Comparison of ENCODE assay signal across 30 cellular contexts in the genomic region with DNA sequence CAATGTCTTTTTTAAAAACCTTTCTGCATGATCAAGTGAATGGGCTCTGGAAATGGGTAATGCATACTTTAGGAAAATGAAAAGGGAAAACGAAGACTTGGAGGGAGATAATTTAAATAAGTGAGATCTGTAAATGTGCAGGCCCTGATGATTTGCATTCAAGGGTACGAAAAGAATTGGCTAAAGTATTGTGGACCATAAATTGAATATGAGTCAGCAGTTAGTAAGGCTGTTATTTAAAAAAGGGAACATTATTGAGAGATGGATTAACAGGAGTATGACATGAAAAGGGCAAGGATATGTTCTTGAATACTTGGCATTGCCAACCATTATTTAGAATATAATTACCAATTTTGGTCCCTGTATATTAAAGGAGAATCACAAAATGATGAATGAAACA.
"Had no signal": no experiment of that assay in that cellular context is flagged by ENCODE, and none has a peak within 500 bp of the region (broad histone marks: within the 10 kb centered on the region; RNA-seq: fewer than 3 reads in every experiment).

No MANE protein-coding gene starts in this region.

- H3K27me3 Mint-ChIP-seq: stimulated activated memory B cell treated with anti-CD40 and anti-IgM and Interleukin-4, amounts not matched to agents 10 μg/mL and 1 μg/mL and 100 μg/mL, for 72 hours; stimulated activated naive CD8-positive, alpha-beta T cell treated with anti-CD3 and anti-CD28 coated beads, Interleukin-15, amount 100 ng/mL, for 72 hours; type B pancreatic cell had no signal

- H3K27ac ChIP-seq: neural progenitor cell, ovary, parathyroid adenoma, psoas muscle, skin epidermis, suprapubic skin, testis, tibial artery, transverse colon, upper lobe of right lung, uterus had no signal

- H3K27ac Mint-ChIP-seq: natural killer cell; nephron; neural progenitor cell; progenitor cell of endocrine pancreas; stimulated activated memory B cell treated with anti-CD40 and anti-IgM and Interleukin-4, amounts not matched to agents 10 μg/mL and 1 μg/mL and 100 μg/mL, for 72 hours; stimulated activated naive CD8-positive, alpha-beta T cell treated with anti-CD3 and anti-CD28 coated beads, Interleukin-15, amount 100 ng/mL, for 72 hours; type B pancreatic cell had no signal

- H3K4me3 ChIP-seq: neural progenitor cell, ovary, psoas muscle, skin epidermis, smooth muscle cell, spleen, suprapubic skin, testis, tibial artery, transverse colon, upper lobe of right lung, uterus had no signal

- H3K9me3 ChIP-seq: ovary, psoas muscle, spleen, suprapubic skin, testis, tibial artery, transverse colon, upper lobe of right lung, uterus had no signal

- H3K9me3 Mint-ChIP-seq: natural killer cell; nephron; neural progenitor cell; stimulated activated memory B cell treated with anti-CD40 and anti-IgM and Interleukin-4, amounts not matched to agents 10 μg/mL and 1 μg/mL and 100 μg/mL, for 72 hours; stimulated activated naive CD8-positive, alpha-beta T cell treated with anti-CD3 and anti-CD28 coated beads, Interleukin-15, amount 100 ng/mL, for 72 hours had no signal

- H3K79me2 ChIP-seq: parathyroid adenoma had no signal

- H3K4me1 Mint-ChIP-seq: natural killer cell, nephron had no signal

- H3K4me2 ChIP-seq: neural progenitor cell, smooth muscle cell had no signal

- H3K4me3 Mint-ChIP-seq: natural killer cell; nephron; neural progenitor cell; stimulated activated memory B cell treated with anti-CD40 and anti-IgM and Interleukin-4, amounts not matched to agents 10 μg/mL and 1 μg/mL and 100 μg/mL, for 72 hours; stimulated activated naive CD8-positive, alpha-beta T cell treated with anti-CD3 and anti-CD28 coated beads, Interleukin-15, amount 100 ng/mL, for 72 hours; type B pancreatic cell had no signal

- H3K36me3 Mint-ChIP-seq: natural killer cell; neural progenitor cell; stimulated activated memory B cell treated with anti-CD40 and anti-IgM and Interleukin-4, amounts not matched to agents 10 μg/mL and 1 μg/mL and 100 μg/mL, for 72 hours; type B pancreatic cell had no signal

- H3K36me3 ChIP-seq: neural progenitor cell, ovary, spleen, suprapubic skin, tibial artery, transverse colon, upper lobe of right lung, uterus had no signal

- ATAC-seq: natural killer cell; psoas muscle; right cardiac atrium; sciatic nerve; stimulated activated memory B cell treated with anti-CD40 and anti-IgM and Interleukin-4, amounts not matched to agents 10 μg/mL and 1 μg/mL and 100 μg/mL, for 72 hours; stimulated activated naive CD8-positive, alpha-beta T cell treated with anti-CD3 and anti-CD28 coated beads, Interleukin-15, amount 100 ng/mL, for 72 hours; stimulated activated naive CD8-positive, alpha-beta T cell treated with anti-CD3 and anti-CD28 coated beads, Interleukin-15, Interleukin-2, amounts not matched to agents 100 U/mL and 50 U/mL, for 24 hours; upper lobe of right lung had no signal

- DNase-seq: natural killer cell; occipital lobe; ovary; posterior cingulate gyrus; psoas muscle; right cardiac atrium; spleen; stimulated activated CD4-positive, alpha-beta T cell treated with anti-CD3 and anti-CD28 coated beads, Interleukin-12 subunit alpha, Interleukin-12 subunit beta, amount 100 ng/mL, for 4 hours; stimulated activated CD4-positive, alpha-beta T cell treated with anti-CD3 and anti-CD28 coated beads, Interleukin-1b, Interleukin-23, amount 100 ng/mL, for 48 hours; stimulated activated CD4-positive, alpha-beta T cell treated with anti-CD3 and anti-CD28 coated beads, Interleukin-4, amount 100 ng/mL, for 1 hour; stimulated activated CD4-positive, alpha-beta T cell treated with anti-CD3 and anti-CD28 coated beads, Interleukin-4, amount 100 ng/mL, for 4 hours; stimulated activated CD8-positive, alpha-beta memory T cell treated with anti-CD3 and anti-CD28 coated beads, Interleukin-4, amount 100 ng/mL, for 48 hours; stimulated activated naive CD8-positive, alpha-beta T cell treated with anti-CD3 and anti-CD28 coated beads, Interleukin-15, amount 100 ng/mL, for 72 hours; stimulated activated naive CD8-positive, alpha-beta T cell treated with anti-CD3 and anti-CD28 coated beads, Interleukin-15, Interleukin-2, amounts not matched to agents 100 U/mL and 50 U/mL, for 24 hours; substantia nigra; testis; tibial artery; transverse colon; upper lobe of right lung; uterus had no signal

- H3K4me1 ChIP-seq: parathyroid adenoma, psoas muscle, suprapubic skin, testis, tibial artery, transverse colon, upper lobe of right lung, uterus had no signal

- H3K9ac ChIP-seq: neural progenitor cell, parathyroid adenoma had no signal

- H3K27me3 ChIP-seq: neural progenitor cell, ovary, suprapubic skin, testis, tibial artery, transverse colon, upper lobe of right lung, uterus had no signal

- H2AFZ ChIP-seq: neural progenitor cell, parathyroid adenoma had no signal
